Comparison of ENCODE assay signal across 11 cellular contexts in genomic region chr15:74315626-74316025, GRCh38. TPM values are rescaled to one million over a fixed set of nuclear protein-coding genes. Genes with fewer than 3 reads are reported as not detected.
DNase-seq lines count a peak whose midpoint lies in the region; ATAC-seq, FAIRE-seq and TF ChIP-seq lines count a peak whose summit lies in the region.
"Had no signal": no experiment of that assay in that cellular context is flagged by ENCODE, and none has a peak within 500 bp of the region (broad histone marks: within the 10 kb centered on the region; RNA-seq: fewer than 3 reads in every experiment).

No MANE protein-coding gene starts in this region.

- TF ChIP-seq CTCF in D721Med (IDR thresholded peaks at IDR 0.05; ENCODE audit: insufficient read depth, missing control alignments) = no peak

- H3K27me3 Mint-ChIP-seq in CD8-positive, alpha-beta memory T cell = peaks cover 0 to 1% of the 10 kb centered on the region in 2 donors

- CTCF ChIA-PET in CD8-positive, alpha-beta memory T cell (lab: Charles Lee) = interaction anchor here (0.9 to 1.2 kb wide), 2 partner anchors 177 to 187 kb away, joined by 3 read pairs; no protein-coding TSS in a partner anchor

- H3K27ac ChIP-seq in CD8-positive, alpha-beta memory T cell (ENCODE audit: low read depth, low read length) = no peak overlapping the region

- FAIRE-seq in D721Med (lab: Jason Lieb, UNC) = no peak

- no peak overlapping the region for H3K4me3 ChIP-seq in CD8-positive, alpha-beta memory T cell (ENCODE audit: low read length)

- no peaks in the 10 kb centered on the region for H3K9me3 ChIP-seq in CD8-positive, alpha-beta memory T cell (ENCODE audit: low read length)

- H3K27me3 ChIP-seq in CD8-positive, alpha-beta memory T cell (ENCODE audit: insufficient read depth, low read length, poor library complexity, severe bottlenecking) = no peaks in the 10 kb centered on the region

- peak overlapping the region in 7 of 8 donors; percentile 2 to 86 (median 70) for H3K27ac Mint-ChIP-seq in CD8-positive, alpha-beta memory T cell

- DNase-seq in CD8-positive, alpha-beta memory T cell = no peak
- peak; percentile 50 for DNase-seq in RPMI7951 (ENCODE audit: low read depth)
- DNase-seq in left ventricle myocardium superior = peak; percentile 46
- DNase-seq in D721Med (ENCODE audit: insufficient read length, low spot score) = no peak
- no peak for DNase-seq in SHP77 treated with DMSO at 0.1 percent for 48 hours (lab: John Stamatoyannopoulos, UW)
- DNase-seq in HK-2 (ENCODE audit: unreplicated experiment) = no peak
- DNase-seq in dermis blood vessel endothelial cell = no peak
- DNase-seq: DMS79; effector memory CD4-positive, alpha-beta T cell; substantia nigra had no signal

- H3K4me1 Mint-ChIP-seq in CD8-positive, alpha-beta memory T cell = peaks cover 14 to 66% (median 27%) of the 10 kb centered on the region in 3 donors

- intact Hi-C loops in left ventricle myocardium superior (cut with micrococcal nuclease) = no loop called here

- ATAC-seq in GM19372 (IDR thresholded peaks at IDR 0.05; ENCODE audit: low read depth, unreplicated experiment) = peak; percentile 73
- no peak for ATAC-seq in left ventricle myocardium superior

- peak overlapping the region; percentile 3 to 53 (median 35) for H3K4me3 Mint-ChIP-seq in CD8-positive, alpha-beta memory T cell

- H3K36me3 Mint-ChIP-seq in CD8-positive, alpha-beta memory T cell = no peaks in the 10 kb centered on the region

- POLR2A ChIA-PET in CD8-positive, alpha-beta memory T cell (lab: Charles Lee) = interaction anchor here (0.6 kb wide), 1 partner anchor 1036 kb away, joined by 8 read pairs; no protein-coding TSS in a partner anchor

- peaks cover 20% of the 10 kb centered on the region for H3K4me1 ChIP-seq in CD8-positive, alpha-beta memory T cell (ENCODE audit: insufficient read depth, low read length)

- H3K9me3 Mint-ChIP-seq in CD8-positive, alpha-beta memory T cell = no peaks in the 10 kb centered on the region

- H3K36me3 ChIP-seq in CD8-positive, alpha-beta memory T cell (ENCODE audit: insufficient read depth, low read length) = no peaks in the 10 kb centered on the region

RNA-seq across cellular contexts. Expression of gene CYP11A1, which starts 51.8 kb away (rescaled TPM):
- not detected for total RNA-seq in CD8-positive, alpha-beta memory T cell
- polyA plus RNA-seq in CD8-positive, alpha-beta memory T cell = not detected
- not detected in 2 replicates for total RNA-seq in RPMI7951 (2014; rRNA removed; shearing (Covaris generic))
- total RNA-seq in left ventricle myocardium superior (0.55 TPM), dermis blood vessel endothelial cell (not detected in 2 replicates)

Comparison
In these comparisons a context has a peak if more than half of its experiments do, and no peak if none do; other contexts are left out.
1. DNase-seq: peak in RPMI7951 (single experiment) and left ventricle myocardium superior (single experiment); none in CD8-positive, alpha-beta memory T cell (0 of 5), D721Med (single experiment), SHP77 treated with DMSO at 0.1 percent for 48 hours (single experiment), HK-2 (single experiment) and dermis blood vessel endothelial cell (single experiment).